ENCODE assay signal across 24 cellular contexts in genomic region chr14:37429618-37430017, GRCh38.
"Had no signal": no experiment of that assay in that cellular context is flagged by ENCODE, and none has a peak within 500 bp of the region (broad histone marks: within the 10 kb centered on the region; RNA-seq: fewer than 3 reads in every experiment).

No MANE protein-coding gene starts in this region.

- H3K36me3 Mint-ChIP-seq: activated naive CD4-positive, alpha-beta T cell treated with anti-CD3 and anti-CD28 coated beads, Interleukin-2, amount 50 U/mL, for 72 hours had no signal

- H3K4me1 Mint-ChIP-seq: activated CD4-positive, alpha-beta T cell treated with anti-CD3 and anti-CD28 coated beads, Interleukin-2, amount 10 ng/mL, durations not matched to agents 24 days and 14 days had no signal

- DNase-seq: activated CD4-positive, alpha-beta T cell treated with anti-CD3 and anti-CD28 coated beads, Interleukin-2, amount 10 ng/mL, durations not matched to agents 24 days and 14 days; activated CD4-positive, alpha-beta T cell treated with anti-CD3 and anti-CD28 coated beads, Interleukin-2, amount 50 U/mL, for 48 hours; activated CD8-positive, alpha-beta T cell treated with anti-CD3 and anti-CD28 coated beads, Interleukin-2, amount 10 ng/mL, durations not matched to agents 7 days and 5 days; activated gamma-delta T cell; activated naive CD4-positive, alpha-beta T cell treated with Interleukin-2 at 50 U/mL for 16 hours; activated T-cell treated with anti-CD3 and anti-CD28 coated beads, Interleukin-2, amount 50 U/mL, for 24 hours; adrenal gland; body of pancreas; Karpas-422; NCI-H1105; NCI-H1417 treated with DMSO at 0.1 percent for 48 hours; NCI-H187 treated with DMSO at 0.1 percent for 48 hours; NCI-H2081 treated with DMSO at 0.1 percent for 48 hours; NCI-H226; NCI-H446 treated with DMSO at 0.1 percent for 48 hours; NK-92 treated with Interleukin-12 subunit alpha and Interleukin-12 subunit beta, amount 100 ng/mL, for 24 hours; SHP77; SJCRH30; T1000 had no signal

- H3K27me3 Mint-ChIP-seq: activated CD4-positive, alpha-beta T cell treated with anti-CD3 and anti-CD28 coated beads, Interleukin-2, amount 10 ng/mL, durations not matched to agents 24 days and 14 days; activated T-cell treated with anti-CD3 and anti-CD28 coated beads, Interleukin-2, amount 50 U/mL, for 24 hours had no signal

- H3K9me3 ChIP-seq: adrenal gland, body of pancreas, breast epithelium, SJCRH30 had no signal

- H3K36me3 ChIP-seq: adrenal gland, breast epithelium, SJCRH30 had no signal

- H3K27ac ChIP-seq: adrenal gland, body of pancreas, breast epithelium, SJCRH30, SK-N-MC had no signal

- H3K4me3 Mint-ChIP-seq: activated CD4-positive, alpha-beta T cell treated with anti-CD3 and anti-CD28 coated beads, Interleukin-2, amount 10 ng/mL, durations not matched to agents 24 days and 14 days; activated CD8-positive, alpha-beta T cell treated with anti-CD3 and anti-CD28 coated beads, Interleukin-2, amount 10 ng/mL, durations not matched to agents 7 days and 5 days; activated T-cell treated with anti-CD3 and anti-CD28 coated beads, Interleukin-2, amount 50 U/mL, for 24 hours had no signal

- ATAC-seq: activated CD8-positive, alpha-beta T cell treated with anti-CD3 and anti-CD28 coated beads, Interleukin-2, amount 10 ng/mL, durations not matched to agents 7 days and 5 days; activated naive CD4-positive, alpha-beta T cell treated with anti-CD3 and anti-CD28 coated beads, Interleukin-2, amount 50 U/mL, for 72 hours had no signal

- H3K27ac Mint-ChIP-seq: activated CD4-positive, alpha-beta T cell treated with anti-CD3 and anti-CD28 coated beads, Interleukin-2, amount 10 ng/mL, durations not matched to agents 24 days and 14 days; activated CD8-positive, alpha-beta T cell treated with anti-CD3 and anti-CD28 coated beads, Interleukin-2, amount 10 ng/mL, durations not matched to agents 7 days and 5 days; activated naive CD4-positive, alpha-beta T cell treated with anti-CD3 and anti-CD28 coated beads, Interleukin-2, amount 50 U/mL, for 72 hours; activated T-cell treated with anti-CD3 and anti-CD28 coated beads, Interleukin-2, amount 50 U/mL, for 24 hours; activated T-helper 2 cell treated with anti-CD3 and anti-CD28 coated beads, Interferon-gamma antibody, Interleukin-2, Interleukin-4, amounts not matched to agents 10 μg/mL and 5 μg/mL and 100 μg/mL, durations not matched to agents 14 hours and 24 hours and 36 hours had no signal

- H3K4me1 ChIP-seq: adrenal gland, body of pancreas, breast epithelium, SJCRH30 had no signal

- H3K27me3 ChIP-seq: adrenal gland, body of pancreas, breast epithelium, SJCRH30 had no signal

- H3K4me3 ChIP-seq: adrenal gland, body of pancreas, breast epithelium, SJCRH30, SK-N-MC had no signal

- FAIRE-seq: astrocyte had no signal
